ENCODE assay signal across 8 cellular contexts in the genomic region with DNA sequence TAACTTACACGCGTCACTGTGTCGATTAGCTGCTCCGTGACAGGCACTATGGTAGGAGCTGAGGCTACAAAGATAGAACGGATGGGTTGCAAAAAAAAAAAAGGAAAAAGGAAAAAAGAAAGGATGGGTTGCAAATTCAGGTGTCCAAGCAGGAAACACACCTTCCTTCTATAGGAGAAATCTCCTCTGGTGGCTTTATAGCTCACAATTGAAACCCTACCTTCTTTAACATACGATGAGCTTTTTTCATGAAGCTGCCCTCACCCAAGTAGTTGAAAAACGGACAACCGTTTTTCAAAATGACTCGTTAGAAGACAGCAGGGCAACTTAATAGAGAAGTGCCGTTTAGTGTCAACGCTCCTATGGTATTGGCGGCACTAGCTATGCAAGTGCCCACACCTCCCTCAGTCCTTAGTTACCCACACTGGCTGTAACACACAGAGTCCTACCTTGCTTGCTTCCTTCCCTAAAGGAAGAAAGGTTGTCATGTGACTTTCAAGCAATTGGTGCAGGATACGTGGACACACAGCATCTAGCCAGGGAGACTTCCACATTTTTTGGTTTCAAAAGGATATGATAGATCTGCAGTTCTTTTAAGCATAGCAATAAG. TPM values are rescaled to one million over a fixed set of nuclear protein-coding genes. Genes with fewer than 3 reads are reported as not detected.
A peak's percentile ranks its signal among the peaks of the same experiment; 100 is the strongest.
DNase-seq lines count a peak whose midpoint lies in the region; ATAC-seq and TF ChIP-seq lines count a peak whose summit lies in the region.

No MANE protein-coding gene starts in this region.

- peak overlapping the region; percentile 76 to 96 (median 84) for H3K4me3 ChIP-seq in BLaER1 treated with 17β-estradiol and CSF1 and Interleukin-3, amounts not matched to agents 10 nM and 100 nM
- H3K4me3 ChIP-seq in dorsolateral prefrontal cortex (peak overlapping the region; percentile 59 to 100 (median 86)), testis (peak overlapping the region; percentile 81 to 99)

- peaks cover 9 to 18% (median 14%) of the 10 kb centered on the region in 11 experiments; a peak in 21 of 22 replicates for H3K9me3 ChIP-seq in BLaER1 treated with 17β-estradiol and CSF1 and Interleukin-3, amounts not matched to agents 10 nM and 100 nM (replicated peaks in 1 of 11)
- no peaks in the 10 kb centered on the region for H3K9me3 ChIP-seq in testis

- ATAC-seq in GM18519 (IDR thresholded peaks at IDR 0.05; ENCODE audit: low FRiP score, unreplicated experiment) (peak; percentile 68), GM19395 (IDR thresholded peaks at IDR 0.05; ENCODE audit: unreplicated experiment) (no peak)

- in situ Hi-C loops in SK-MEL-5 (cut with HindIII; ENCODE audit: low pct_unique_long_range_greater_than_20kb, low sequenced_read_pairs), result no loop called here

- peak overlapping the region; percentile 91 to 99 (median 95) for H3K9ac ChIP-seq in BLaER1 treated with 17β-estradiol and CSF1 and Interleukin-3, amounts not matched to agents 10 nM and 100 nM

- H3K4me2 ChIP-seq in BLaER1 treated with 17β-estradiol and CSF1 and Interleukin-3, amounts not matched to agents 10 nM and 100 nM, result peak overlapping the region; percentile 83 to 100 (median 90)

- TF ChIP-seq CTCF in dorsolateral prefrontal cortex (IDR thresholded peaks at IDR 0.05 in 54 of 56, conservative IDR thresholded peaks at IDR 0.05 in 2 of 56; ENCODE audit: low read depth in 1 of 56, partially characterized antibody in 56 of 56) (no peak), testis (IDR thresholded peaks at IDR 0.05) (no peak)

- DNase-seq in SK-MEL-5 (ENCODE audit: low read depth, low spot score) (peak; percentile 8), dorsolateral prefrontal cortex (peak in 3 of 10 donors; percentile 9 to 35 (median 32)), lung microvascular endothelial cell (ENCODE audit: low read depth in 2 of 2) (peak; percentile 20 to 26), testis (no peak)

- H3K4me1 ChIP-seq in BLaER1 treated with 17β-estradiol and CSF1 and Interleukin-3, amounts not matched to agents 10 nM and 100 nM, result peaks cover 25 to 37% (median 33%) of the 10 kb centered on the region in 10 experiments
- H3K4me1 ChIP-seq in testis, result peaks cover 17% of the 10 kb centered on the region

- WGBS in testis, 2 donors, result 0 to 1% methylated on average over 13 of the region's 13 CpGs

- peak overlapping the region; percentile 94 to 98 (median 95) for H3K27ac ChIP-seq in BLaER1 treated with 17β-estradiol and CSF1 and Interleukin-3, amounts not matched to agents 10 nM and 100 nM
- H3K27ac ChIP-seq in dorsolateral prefrontal cortex, result peak overlapping the region; percentile 51 to 98 (median 94)
- H3K27ac ChIP-seq in testis, result peak overlapping the region; percentile 98 to 99

- TF ChIP-seq POLR2A in testis (IDR thresholded peaks at IDR 0.05), result no peak

- peaks cover 7 to 27% (median 15%) of the 10 kb centered on the region in 11 experiments; a peak in 17 of 22 replicates for H3K36me3 ChIP-seq in BLaER1 treated with 17β-estradiol and CSF1 and Interleukin-3, amounts not matched to agents 10 nM and 100 nM
- H3K36me3 ChIP-seq in testis (ENCODE audit: low read depth, missing control alignments), result no peaks in the 10 kb centered on the region

- no peak for TF ChIP-seq EP300 in Ishikawa (IDR thresholded peaks at IDR 0.05; ENCODE audit: borderline replicate concordance)

- no peak for TF ChIP-seq RAD21 in Ishikawa (IDR thresholded peaks at IDR 0.05; ENCODE audit: low read depth)

- peaks cover 19 to 39% (median 34%) of the 10 kb centered on the region in 11 experiments; a peak in 20 of 22 replicates for H4K20me1 ChIP-seq in BLaER1 treated with 17β-estradiol and CSF1 and Interleukin-3, amounts not matched to agents 10 nM and 100 nM

- intact Hi-C loops in dorsolateral prefrontal cortex (cut with DNase I), result loop anchor here (1.0 to 5.0 kb wide), 3 partner anchors 66 to 530 kb away; a partner anchor contains a TSS
- intact Hi-C loops in testis (cut with DNase I; ENCODE audit: low total_unique reads), result no loop called here

- H3K27me3 ChIP-seq in BLaER1 treated with 17β-estradiol and CSF1 and Interleukin-3, amounts not matched to agents 10 nM and 100 nM, result no peaks in the 10 kb centered on the region
- H3K27me3 ChIP-seq in dorsolateral prefrontal cortex (no peaks in the 10 kb centered on the region), testis (no peaks in the 10 kb centered on the region)

TF ChIP-seq in Ishikawa, 13 proteins besides CTCF, POLR2A, EP300 and RAD21:
- TF ChIP-seq, protein P1, sequence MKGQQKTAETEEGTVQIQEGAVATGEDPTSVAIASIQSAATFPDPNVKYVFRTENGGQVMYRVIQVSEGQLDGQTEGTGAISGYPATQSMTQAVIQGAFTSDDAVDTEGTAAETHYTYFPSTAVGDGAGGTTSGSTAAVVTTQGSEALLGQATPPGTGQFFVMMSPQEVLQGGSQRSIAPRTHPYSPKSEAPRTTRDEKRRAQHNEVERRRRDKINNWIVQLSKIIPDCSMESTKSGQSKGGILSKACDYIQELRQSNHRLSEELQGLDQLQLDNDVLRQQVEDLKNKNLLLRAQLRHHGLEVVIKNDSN (IDR thresholded peaks at IDR 0.05), result peak; percentile 80
- TF ChIP-seq CEBPB (IDR thresholded peaks at IDR 0.05) (no peak), CREB1 (IDR thresholded peaks at IDR 0.05; ENCODE audit: low read depth) (no peak)

RNA-seq across cellular contexts. Expression of a gene that starts 0.7 kb away (rescaled TPM):
- total RNA-seq in SK-MEL-5 (2014; rRNA removed; shearing (Covaris generic)), result 18.8 and 24.1 TPM in 2 replicates
- 5.0 and 6.4 TPM in 2 replicates for polyA plus RNA-seq in SK-MEL-5 (2015; cell fraction: cytosol; rRNA removed)
- polyA plus RNA-seq in SK-MEL-5 (2015; cell fraction: nucleus; rRNA removed), result 5.5 and 5.8 TPM in 2 replicates
- 10 to 100 TPM; 38.7 to 75.7 (median 58.3) TPM for total RNA-seq in dorsolateral prefrontal cortex
- total RNA-seq in lung microvascular endothelial cell, result 12.9 and 23.8 TPM in 2 replicates
- 10 to 100 TPM; 38.5 to 39.4 TPM for total RNA-seq in testis
- polyA plus RNA-seq in testis (ENCODE audit: insufficient read depth, low read depth, low replicate concordance), result 3.8 TPM
